In genomic region chr2:240856151-240856980, GRCh38 we compare ENCODE assay signal across 13 cellular contexts. TPM values are rescaled to one million over a fixed set of nuclear protein-coding genes. Genes with fewer than 3 reads are reported as not detected.
DNase-seq lines count a peak whose midpoint lies in the region; ATAC-seq, FAIRE-seq and TF ChIP-seq lines count a peak whose summit lies in the region.
"Had no signal": no experiment of that assay in that cellular context is flagged by ENCODE, and none has a peak within 500 bp of the region (broad histone marks: within the 10 kb centered on the region; RNA-seq: fewer than 3 reads in every experiment).

No MANE protein-coding gene starts in this region.

- TF ChIP-seq CTCF in IMR-90 (conservative IDR thresholded peaks at IDR 0.05; ENCODE audit: low read depth, low read length) = peak; percentile 15; the same call in 1 of the 2 replicates
- TF ChIP-seq CTCF in K562 (IDR thresholded peaks at IDR 0.05 in 2 of 3, conservative IDR thresholded peaks at IDR 0.05 in 1 of 3; ENCODE audit: insufficient read depth in 2 of 3, low read depth in 1 of 3, low read length in 3 of 3) = peak in 1 of 3 experiments; percentile 46; a peak in 2 of 6 replicates
- TF ChIP-seq CTCF in right lobe of liver (IDR thresholded peaks at IDR 0.05) = peak; percentile 37 to 52 (median 46)

- POLR2A ChIA-PET in IMR-90 (lab: Charles Lee; ENCODE audit: unreplicated experiment) (no interaction called here), K562 (lab: Yijun Ruan, JAX) (no interaction called here)

- no peaks in the 10 kb centered on the region for H3K79me2 ChIP-seq in K562 (ENCODE audit: control insufficient read depth, insufficient read depth, low read length)

- H4K5ac ChIP-seq in IMR-90 (ENCODE audit: low read depth, low read length) = no peak overlapping the region

- H2BK5ac ChIP-seq in IMR-90 (ENCODE audit: low read depth, low read length, poor library complexity, severe bottlenecking) = no peak overlapping the region

- H4K8ac ChIP-seq in IMR-90 (ENCODE audit: low read depth in 2 of 2, low read length in 2 of 2) = no peak overlapping the region

- H3K4me2 ChIP-seq in IMR-90 (ENCODE audit: low read depth, low read length) (no peak overlapping the region), K562 (ENCODE audit: insufficient read depth, low read length) (no peak overlapping the region)

- H2BK15ac ChIP-seq in IMR-90 (ENCODE audit: low read depth, low read length) = no peak overlapping the region

- H3K27ac ChIP-seq in IMR-90 (ENCODE audit: insufficient read depth, low read length) (no peak overlapping the region), K562 (ENCODE audit: extremely low read depth, low read depth, low read length) (no peak overlapping the region), right lobe of liver (peak overlapping the region in 2 of 3 donors; percentile 38 to 91)
- H3K27ac ChIP-seq: colonic mucosa, gastrocnemius medialis had no signal

- H2AK5ac ChIP-seq in IMR-90 (ENCODE audit: low read depth, low read length) = no peak overlapping the region

- no peaks in the 10 kb centered on the region for H3K4me1 ChIP-seq in IMR-90 (ENCODE audit: control insufficient read depth, insufficient read depth, low read length)
- peaks cover 0 to 7% of the 10 kb centered on the region in 2 experiments; a peak in 2 of 5 replicates for H3K4me1 ChIP-seq in K562 (replicated peaks in 1 of 2; ENCODE audit: control insufficient read depth in 2 of 2, insufficient read depth in 2 of 2, low read length in 2 of 2)
- peaks cover 0 to 35% (median 15%) of the 10 kb centered on the region in 4 donors for H3K4me1 ChIP-seq in right lobe of liver
- H3K4me1 ChIP-seq: gastrocnemius medialis had no signal

- H4K20me1 ChIP-seq in IMR-90 (ENCODE audit: insufficient read depth, low read length) (peaks cover 1% of the 10 kb centered on the region; the same call in 1 of the 2 replicates), K562 (replicated peaks; ENCODE audit: control insufficient read depth, insufficient read depth, low read length) (no peaks in the 10 kb centered on the region)

- peaks cover 30% of the 10 kb centered on the region for H3K27me3 ChIP-seq in IMR-90 (ENCODE audit: control insufficient read depth, insufficient read depth, low read length)
- H3K27me3 ChIP-seq in K562 (ENCODE audit: control insufficient read depth in 2 of 2, insufficient read depth in 2 of 2, low read length in 2 of 2) = peaks cover 0 to 23% of the 10 kb centered on the region in 2 experiments; a peak in 2 of 5 replicates
- no peaks in the 10 kb centered on the region for H3K27me3 ChIP-seq in right lobe of liver
- H3K27me3 ChIP-seq: colonic mucosa, gastrocnemius medialis had no signal

- H4K91ac ChIP-seq in IMR-90 (ENCODE audit: insufficient read depth, low read depth, low read length) = no peak overlapping the region

- H3K9ac ChIP-seq in IMR-90 (ENCODE audit: low read depth, low read length) = no peak overlapping the region
- no peak overlapping the region for H3K9ac ChIP-seq in K562 (ENCODE audit: insufficient read depth in 1 of 2, low read depth in 2 of 2, low read length in 2 of 2)

- no peak for TF ChIP-seq POLR2A in IMR-90 (IDR thresholded peaks at IDR 0.05; ENCODE audit: low read depth, low read length)
- TF ChIP-seq POLR2A in K562 (conservative IDR thresholded peaks at IDR 0.05) = no peak
- peak; percentile 34 for TF ChIP-seq POLR2A in right lobe of liver (IDR thresholded peaks at IDR 0.05)

- no peak overlapping the region for H2BK120ac ChIP-seq in IMR-90 (ENCODE audit: low read depth, low read length)

- H3K18ac ChIP-seq in IMR-90 (ENCODE audit: low read depth, low read length) = no peak overlapping the region

- no peaks in the 10 kb centered on the region for H3K36me3 ChIP-seq in IMR-90 (ENCODE audit: control insufficient read depth, insufficient read depth, low read length)
- H3K36me3 ChIP-seq in K562 (ENCODE audit: control insufficient read depth, insufficient read depth, low read length) = no peaks in the 10 kb centered on the region
- H3K36me3 ChIP-seq in right lobe of liver = no peaks in the 10 kb centered on the region
- H3K36me3 ChIP-seq: colonic mucosa, gastrocnemius medialis had no signal

- H2AK9ac ChIP-seq in IMR-90 (replicated peaks; ENCODE audit: low read depth, low read length, poor library complexity) = peak overlapping the region; percentile 55

- no peak overlapping the region for H3K23ac ChIP-seq in IMR-90 (ENCODE audit: low read depth, low read length)

- no peak overlapping the region for H2BK20ac ChIP-seq in IMR-90 (ENCODE audit: low read depth, low read length)

- BruUV-seq in IMR-90 (replicated peaks; lab: Mats Ljungman, UMichigan) (no TSS peak), K562 (replicated peaks; lab: Mats Ljungman, UMichigan) (no TSS peak)

- no peak for TF ChIP-seq EP300 in K562 (IDR thresholded peaks at IDR 0.05; ENCODE audit: low read length)

- WGBS in IMR-90 (ENCODE audit: extremely low coverage in 2 of 2, insufficient read length in 1 of 2), 2 experiments = 60% methylated on average over 1 of the region's 21 CpGs; no CpG with 5 or more reads in 1 of the 2 experiments
- 0% methylated on average over 10 of the region's 21 CpGs for WGBS in K562 (ENCODE audit: insufficient coverage, low coverage, missing lambda C conversion rate)
- WGBS in right lobe of liver (ENCODE audit: insufficient coverage, low coverage, low lambda C conversion rate, missing lambda C conversion rate) = 8% methylated on average over 4 of the region's 21 CpGs

- CTCF ChIA-PET in IMR-90 (lab: Yijun Ruan, JAX) (no interaction called here), K562 (lab: Yijun Ruan, JAX; ENCODE audit: low intra/inter-chr PET ratio) (no interaction called here)

- no peak for FAIRE-seq in K562 (lab: Jason Lieb, UNC)

- H2AFZ ChIP-seq in IMR-90 (replicated peaks; ENCODE audit: low read length, poor library complexity) (no peak overlapping the region), K562 (ENCODE audit: low read depth, low read length) (no peak overlapping the region)

- no peak overlapping the region for H3K4ac ChIP-seq in IMR-90 (ENCODE audit: low read depth, low read length)

- DNase-seq in ELR (ENCODE audit: low read depth) (peak; percentile 30), IMR-90 (no peak), K562 (ENCODE audit: extremely low read depth in 1 of 4, low spot score in 3 of 4) (peak in 1 of 4 experiments; percentile 13), right lobe of liver (peak; percentile 59 to 95 (median 94)), NCI-H226 (no peak)
- DNase-seq in stimulated activated CD4-positive, alpha-beta T cell treated with anti-CD3 and anti-CD28 coated beads, Interleukin-12 subunit alpha, Interleukin-12 subunit beta, amount 100 ng/mL, for 4 hours = no peak
- DNase-seq in effector CD8-positive, alpha-beta T cell (lab: John Stamatoyannopoulos, UW) = no peak
- DNase-seq: activated CD4-positive, alpha-beta T cell treated with anti-CD3 and anti-CD28 coated beads, Interleukin-2, amount 10 ng/mL, durations not matched to agents 7 days and 5 days; gastrocnemius medialis had no signal

- ATAC-seq in IMR-90 (ENCODE audit: low read depth) = 0 out of 2 replicates have a peak, but pooled peaks have one; percentile 24
- ATAC-seq in K562 = 0 out of 3 replicates have a peak, but pooled peaks have one; percentile 32
- peak; percentile 57 to 62 (median 60) for ATAC-seq in right lobe of liver
- ATAC-seq in GM21367 (IDR thresholded peaks at IDR 0.05; ENCODE audit: unreplicated experiment) = no peak
- ATAC-seq: gastrocnemius medialis had no signal

- intact Hi-C loops in IMR-90 (cut with micrococcal nuclease) (no loop called here), K562 (cut with micrococcal nuclease) (no loop called here), right lobe of liver (cut with DNase I) (loop anchor here (5.0 to 10.0 kb wide), 3 partner anchors 36 to 138 kb away; partner anchors contain the start of gene SNED1 (in 1 of the 2))

- TF ChIP-seq RAD21 in IMR-90 (IDR thresholded peaks at IDR 0.05; ENCODE audit: low read length) (no peak), K562 (CRISPR knock-in tag; conservative IDR thresholded peaks at IDR 0.05 in 1 of 2, IDR thresholded peaks at IDR 0.05 in 1 of 2) (no peak)

- in situ Hi-C loops in IMR-90 (cut with MboI; ENCODE audit: low sequenced_read_pairs) (loop anchor here (10.0 to 25.0 kb wide), 2 partner anchors 218 to 806 kb away; no protein-coding TSS in a partner anchor), K562 (cut with MboI) (no loop called here)

- no peak overlapping the region for H3K4me3 ChIP-seq in IMR-90 (ENCODE audit: insufficient read depth, low read depth, low read length)
- no peak overlapping the region for H3K4me3 ChIP-seq in K562
- peak overlapping the region in 1 of 3 donors; percentile 33 for H3K4me3 ChIP-seq in right lobe of liver
- H3K4me3 ChIP-seq: colonic mucosa, gastrocnemius medialis, lung had no signal

- no peak overlapping the region for H3K56ac ChIP-seq in IMR-90 (ENCODE audit: extremely low read depth, insufficient read depth, low read length)

- H3K9me1 ChIP-seq in IMR-90 (ENCODE audit: insufficient read depth, low read length) (no peaks in the 10 kb centered on the region), K562 (ENCODE audit: control insufficient read depth, insufficient read depth, low read length) (peaks cover 2% of the 10 kb centered on the region)

- no peak overlapping the region for H3K14ac ChIP-seq in IMR-90 (replicated peaks; ENCODE audit: low read depth, low read length)

- dilution Hi-C loops in IMR-90 (cut with HindIII; ENCODE audit: low sequenced_read_pairs, unreplicated experiment) = no loop called here

- H3K79me1 ChIP-seq in IMR-90 (ENCODE audit: low read depth in 1 of 2, low read length in 2 of 2) = no peaks in the 10 kb centered on the region

- H3K9me3 ChIP-seq in IMR-90 (ENCODE audit: control insufficient read depth, insufficient read depth, low read length) = peaks cover 11% of the 10 kb centered on the region
- no peaks in the 10 kb centered on the region for H3K9me3 ChIP-seq in K562 (replicated peaks; ENCODE audit: control insufficient read depth, insufficient read depth, low read depth, low read length)
- no peaks in the 10 kb centered on the region for H3K9me3 ChIP-seq in right lobe of liver
- H3K9me3 ChIP-seq: colonic mucosa, gastrocnemius medialis had no signal

RNA-seq across cellular contexts. Expression of gene AGXT, which starts 12.3 kb away (rescaled TPM):
- total RNA-seq in IMR-90 (2012; rRNA removed) (not detected in 2 replicates), K562 (2014; rRNA removed) (not detected in 2 replicates), K562 (2014; rRNA removed; fragmentation: Illumina TruSeq; extraction: Trizol) (not detected in 2 replicates), K562 (2015; rRNA removed; fragmentation: Illumina TruSeq; extraction: Trizol) (not detected in 2 replicates), K562 (2021) (0.18 TPM in 2 replicates), right lobe of liver (1,000 to 10,000 TPM in 4 of 6 experiments, 100 to 1,000 TPM in 2; 744 to 1,833 (median 1,254) TPM)
- polyA plus RNA-seq in IMR-90 (2012; rRNA removed) (not detected in 2 replicates), K562 (2011; rRNA removed) (not detected in 2 replicates), K562 (2014; fragmentation: Illumina TruSeq; extraction: Trizol) (not detected in 2 replicates), K562 (2014; fragmentation: Nextera tagmentation; extraction: Ambion mirVana) (not detected), K562 (2014; rRNA removed) (not detected in 2 replicates)
- polyA plus RNA-seq in IMR-90 (2012; cell fraction: cytosol; rRNA removed) = not detected in 2 replicates
- not detected in 2 replicates for polyA plus RNA-seq in IMR-90 (2012; cell fraction: nucleus; rRNA removed; ENCODE audit: low replicate concordance)
- total RNA-seq in K562 (2011; cell fraction: chromatin; rRNA removed; ENCODE audit: low replicate concordance) = not detected in 2 replicates
- not detected in 2 replicates for total RNA-seq in K562 (2011; cell fraction: nucleolus; rRNA removed)
- total RNA-seq in K562 (2011; cell fraction: nucleoplasm; rRNA removed) = not detected in 2 replicates
- polyA plus RNA-seq in K562 (2011; cell fraction: cytosol; rRNA removed) = not detected in 2 replicates
- polyA plus RNA-seq in K562 (2011; cell fraction: nucleus; rRNA removed) = not detected in 2 replicates
- not detected in 2 replicates for polyA plus RNA-seq in K562 (2012)
- polyA minus RNA-seq in K562 (2011; rRNA and poly(A)+ RNA removed) = not detected in 2 replicates
- not detected in 2 replicates for polyA minus RNA-seq in K562 (2011; cell fraction: cytosol; rRNA and poly(A)+ RNA removed)
- polyA minus RNA-seq in K562 (2011; cell fraction: nucleus; rRNA and poly(A)+ RNA removed) = not detected in 2 replicates
- total RNA-seq: activated CD4-positive, alpha-beta T cell treated with anti-CD3 and anti-CD28 coated beads, Interleukin-2, amount 10 ng/mL, durations not matched to agents 7 days and 5 days; osteocyte had no signal

RNA-seq across cellular contexts. Expression of gene KIF1A, which starts 36.3 kb away (rescaled TPM):
- total RNA-seq in IMR-90 (2012; rRNA removed) = under 0.01 TPM in 1 of 2 replicates, not detected in the other
- polyA plus RNA-seq in IMR-90 (2012; rRNA removed) = not detected in 2 replicates
- polyA plus RNA-seq in IMR-90 (2012; cell fraction: cytosol; rRNA removed) = not detected in 2 replicates
- 0.01 TPM in 2 replicates for polyA plus RNA-seq in IMR-90 (2012; cell fraction: nucleus; rRNA removed; ENCODE audit: low replicate concordance)
- total RNA-seq in K562 (2011; cell fraction: chromatin; rRNA removed; ENCODE audit: low replicate concordance) = 0.25 and 2.6 TPM in 2 replicates
- total RNA-seq in K562 (2011; cell fraction: nucleolus; rRNA removed) = 0.83 and 1.8 TPM in 2 replicates
- 0.59 and 0.84 TPM in 2 replicates for total RNA-seq in K562 (2011; cell fraction: nucleoplasm; rRNA removed)
- total RNA-seq in K562 (2014; rRNA removed) = 0.29 and 0.59 TPM in 2 replicates
- 0.33 TPM in 1 of 2 replicates, not detected in the other for total RNA-seq in K562 (2014; rRNA removed; fragmentation: Illumina TruSeq; extraction: Trizol)
- total RNA-seq in K562 (2015; rRNA removed; fragmentation: Illumina TruSeq; extraction: Trizol) = 0.07 and 0.11 TPM in 2 replicates
- 0.94 and 1.4 TPM in 2 replicates for total RNA-seq in K562 (2021)
- polyA plus RNA-seq in K562 (2011; rRNA removed) = 0.39 and 0.45 TPM in 2 replicates
- 0.60 and 2.3 TPM in 2 replicates for polyA plus RNA-seq in K562 (2011; cell fraction: cytosol; rRNA removed)
- 0.90 and 2.9 TPM in 2 replicates for polyA plus RNA-seq in K562 (2011; cell fraction: nucleus; rRNA removed)
- polyA plus RNA-seq in K562 (2012) = 0.33 and 1.5 TPM in 2 replicates
- 0.39 and 1.1 TPM in 2 replicates for polyA plus RNA-seq in K562 (2014; fragmentation: Illumina TruSeq; extraction: Trizol)
- not detected for polyA plus RNA-seq in K562 (2014; fragmentation: Nextera tagmentation; extraction: Ambion mirVana)
- 0.12 and 0.15 TPM in 2 replicates for polyA plus RNA-seq in K562 (2014; rRNA removed)
- polyA minus RNA-seq in K562 (2011; rRNA and poly(A)+ RNA removed) = 0.77 and 0.81 TPM in 2 replicates
- polyA minus RNA-seq in K562 (2011; cell fraction: cytosol; rRNA and poly(A)+ RNA removed) = 2.1 and 2.9 TPM in 2 replicates
- polyA minus RNA-seq in K562 (2011; cell fraction: nucleus; rRNA and poly(A)+ RNA removed) = 1.1 and 1.9 TPM in 2 replicates
- under 1 TPM; 0.31 to 0.87 (median 0.56) TPM for total RNA-seq in right lobe of liver

RNA-seq across cellular contexts. Expression of gene MAB21L4, which starts 39.6 kb away (rescaled TPM):
- not detected in 2 replicates for total RNA-seq in IMR-90 (2012; rRNA removed)
- not detected in 2 replicates for polyA plus RNA-seq in IMR-90 (2012; rRNA removed)
- polyA plus RNA-seq in IMR-90 (2012; cell fraction: cytosol; rRNA removed) = not detected in 2 replicates
- 0.02 TPM in 1 of 2 replicates, not detected in the other for polyA plus RNA-seq in IMR-90 (2012; cell fraction: nucleus; rRNA removed; ENCODE audit: low replicate concordance)
- 0.14 TPM in 1 of 2 replicates, not detected in the other for total RNA-seq in K562 (2011; cell fraction: chromatin; rRNA removed; ENCODE audit: low replicate concordance)
- total RNA-seq in K562 (2011; cell fraction: nucleolus; rRNA removed) = not detected in 2 replicates
- total RNA-seq in K562 (2011; cell fraction: nucleoplasm; rRNA removed) = not detected in 2 replicates
- not detected in 2 replicates for total RNA-seq in K562 (2014; rRNA removed)
- total RNA-seq in K562 (2014; rRNA removed; fragmentation: Illumina TruSeq; extraction: Trizol) = not detected in 2 replicates
- not detected in 2 replicates for total RNA-seq in K562 (2015; rRNA removed; fragmentation: Illumina TruSeq; extraction: Trizol)
- total RNA-seq in K562 (2021) = not detected in 2 replicates
- 0.05 TPM in 1 of 2 replicates, not detected in the other for polyA plus RNA-seq in K562 (2011; rRNA removed)
- 0.06 TPM in 1 of 2 replicates, not detected in the other for polyA plus RNA-seq in K562 (2011; cell fraction: cytosol; rRNA removed)
- 0.06 TPM in 2 replicates for polyA plus RNA-seq in K562 (2011; cell fraction: nucleus; rRNA removed)
- polyA plus RNA-seq in K562 (2012) = 0.05 and 0.24 TPM in 2 replicates
- 0.07 TPM in 1 of 2 replicates, not detected in the other for polyA plus RNA-seq in K562 (2014; fragmentation: Illumina TruSeq; extraction: Trizol)
- polyA plus RNA-seq in K562 (2014; fragmentation: Nextera tagmentation; extraction: Ambion mirVana) = not detected
- 0.03 TPM in 1 of 2 replicates, not detected in the other for polyA plus RNA-seq in K562 (2014; rRNA removed)
- polyA minus RNA-seq in K562 (2011; rRNA and poly(A)+ RNA removed) = not detected in 2 replicates
- polyA minus RNA-seq in K562 (2011; cell fraction: cytosol; rRNA and poly(A)+ RNA removed) = not detected in 2 replicates
- polyA minus RNA-seq in K562 (2011; cell fraction: nucleus; rRNA and poly(A)+ RNA removed) = not detected in 2 replicates
- total RNA-seq in right lobe of liver = 10 to 100 TPM in 1 of 6 experiments, 1 to 10 TPM in 5; 3.7 to 17.0 (median 5.2) TPM
- total RNA-seq: activated CD4-positive, alpha-beta T cell treated with anti-CD3 and anti-CD28 coated beads, Interleukin-2, amount 10 ng/mL, durations not matched to agents 7 days and 5 days; gastrocnemius medialis; osteocyte had no signal

RNA-seq across cellular contexts. Expression of gene CROCC2, which starts 49.8 kb away (rescaled TPM):
- not detected in 2 replicates for total RNA-seq in IMR-90 (2012; rRNA removed)
- not detected in 2 replicates for polyA plus RNA-seq in IMR-90 (2012; rRNA removed)
- not detected in 2 replicates for polyA plus RNA-seq in IMR-90 (2012; cell fraction: cytosol; rRNA removed)
- polyA plus RNA-seq in IMR-90 (2012; cell fraction: nucleus; rRNA removed; ENCODE audit: low replicate concordance) = 0.03 and 0.17 TPM in 2 replicates
- not detected in 2 replicates for total RNA-seq in K562 (2011; cell fraction: chromatin; rRNA removed; ENCODE audit: low replicate concordance)
- not detected in 2 replicates for total RNA-seq in K562 (2011; cell fraction: nucleolus; rRNA removed)
- not detected in 2 replicates for total RNA-seq in K562 (2011; cell fraction: nucleoplasm; rRNA removed)
- not detected in 2 replicates for total RNA-seq in K562 (2014; rRNA removed)
- not detected in 2 replicates for total RNA-seq in K562 (2014; rRNA removed; fragmentation: Illumina TruSeq; extraction: Trizol)
- total RNA-seq in K562 (2015; rRNA removed; fragmentation: Illumina TruSeq; extraction: Trizol) = not detected in 2 replicates
- not detected in 2 replicates for total RNA-seq in K562 (2021)
- polyA plus RNA-seq in K562 (2011; rRNA removed) = not detected in 2 replicates
- not detected in 2 replicates for polyA plus RNA-seq in K562 (2011; cell fraction: cytosol; rRNA removed)
- not detected in 2 replicates for polyA plus RNA-seq in K562 (2011; cell fraction: nucleus; rRNA removed)
- polyA plus RNA-seq in K562 (2012) = not detected in 2 replicates
- not detected in 2 replicates for polyA plus RNA-seq in K562 (2014; fragmentation: Illumina TruSeq; extraction: Trizol)
- not detected for polyA plus RNA-seq in K562 (2014; fragmentation: Nextera tagmentation; extraction: Ambion mirVana)
- polyA plus RNA-seq in K562 (2014; rRNA removed) = not detected in 2 replicates
- not detected in 2 replicates for polyA minus RNA-seq in K562 (2011; rRNA and poly(A)+ RNA removed)
- not detected in 2 replicates for polyA minus RNA-seq in K562 (2011; cell fraction: cytosol; rRNA and poly(A)+ RNA removed)
- polyA minus RNA-seq in K562 (2011; cell fraction: nucleus; rRNA and poly(A)+ RNA removed) = not detected in 2 replicates
- under 1 TPM in 5 of 6 experiments, not detected in 1; 0.06 to 0.15 (median 0.12) TPM for total RNA-seq in right lobe of liver
- total RNA-seq: activated CD4-positive, alpha-beta T cell treated with anti-CD3 and anti-CD28 coated beads, Interleukin-2, amount 10 ng/mL, durations not matched to agents 7 days and 5 days; osteocyte had no signal

Comparison
In these comparisons a context has a peak if more than half of its experiments do, and no peak if none do; other contexts are left out.
1. DNase-seq: peak in ELR (single experiment) and right lobe of liver (3 of 3); none in IMR-90 (single experiment), stimulated activated CD4-positive, alpha-beta T cell treated with anti-CD3 and anti-CD28 coated beads, Interleukin-12 subunit alpha, Interleukin-12 subunit beta, amount 100 ng/mL, for 4 hours (single experiment), NCI-H226 (single experiment) and effector CD8-positive, alpha-beta T cell (single experiment).
2. H3K27ac ChIP-seq: peak in right lobe of liver (2 of 3); none in IMR-90 (single experiment) and K562 (single experiment).
3. RNA of gene AGXT, which starts 12.3 kb away (total RNA-seq): 744 to 1,833 TPM in right lobe of liver; not detected in IMR-90 and 0.18 TPM in K562; every median in the first group is over 100 times any median in the second.
4. intact Hi-C loops: an anchor here in right lobe of liver (5.0 to 10.0 kb wide); none called in IMR-90 and K562.